ENCODE assay signal across 8 cellular contexts in genomic region chrX:84501798-84502628, GRCh38. TPM values are rescaled to one million over a fixed set of nuclear protein-coding genes. Genes with fewer than 3 reads are reported as not detected.
DNase-seq lines count a peak whose midpoint lies in the region; ATAC-seq and TF ChIP-seq lines count a peak whose summit lies in the region.

Gene HDX, minus strand, starts transcription at chrX:84502453. Its CDS starts 27,056 bp downstream, at chrX:84475397.

- no peaks in the 10 kb centered on the region for H3K9me3 ChIP-seq in Panc1 (ENCODE audit: control insufficient read depth, insufficient read depth, low read depth, low read length)

- peak; percentile 94 for ATAC-seq in GM19452 (IDR thresholded peaks at IDR 0.05; ENCODE audit: unreplicated experiment)
- ATAC-seq in HG03575 (IDR thresholded peaks at IDR 0.05; ENCODE audit: extremely low read depth, insufficient number of reproducible peaks, low FRiP score, unreplicated experiment), result peak; percentile 84
- peak; percentile 99 for ATAC-seq in Panc1
- ATAC-seq in natural killer cell, result peak; percentile 94 to 97 (median 96)

- H3K4me3 ChIP-seq in BJ (ENCODE audit: low read depth, low read length) (peak within 1 kb of the TSS; percentile 60), Panc1 (ENCODE audit: low read depth in 2 of 2, low read length in 2 of 2) (peak within 1 kb of the TSS; percentile 73 to 83), fibroblast of villous mesenchyme (ENCODE audit: low read depth, low read length) (peak within 1 kb of the TSS; percentile 55)

- H3K36me3 ChIP-seq in BJ (ENCODE audit: control insufficient read depth, insufficient read depth, low read length) (no peaks in the 10 kb centered on the region), Panc1 (ENCODE audit: control insufficient read depth, insufficient read depth, low read length) (no peaks in the 10 kb centered on the region)

- H3K4me1 ChIP-seq in Panc1 (ENCODE audit: control insufficient read depth, insufficient read depth, low read length), result no peaks in the 10 kb centered on the region

- H3K4me1 Mint-ChIP-seq in natural killer cell, result peaks cover 0 to 8% of the 10 kb centered on the region in 2 donors

- peak; percentile 42 for DNase-seq in BJ (ENCODE audit: low read depth)
- peak; percentile 56 for DNase-seq in Panc1 (ENCODE audit: low read depth, low spot score)
- peak; percentile 81 for DNase-seq in activated effector memory CD4-positive, alpha-beta T cell treated with anti-CD3 and anti-CD28 coated beads, Interleukin-2, amount 50 U/mL, for 16 hours
- peak; percentile 70 for DNase-seq in fibroblast of villous mesenchyme (ENCODE audit: low read depth)
- DNase-seq in natural killer cell, result peak; percentile 60
- peak; percentile 33 for DNase-seq in stimulated activated naive CD4-positive, alpha-beta T cell treated with Interleukin-2 at 50 U/mL for 16 hours (lab: John Stamatoyannopoulos, UW)

- TF ChIP-seq CTCF in BJ (IDR thresholded peaks at IDR 0.05; ENCODE audit: insufficient read depth, low read depth, low read length), result no peak
- no peak for TF ChIP-seq CTCF in Panc1 (IDR thresholded peaks at IDR 0.05)
- no peak for TF ChIP-seq CTCF in fibroblast of villous mesenchyme (IDR thresholded peaks at IDR 0.05; ENCODE audit: insufficient read depth, low read depth, low read length)
- no peak for TF ChIP-seq CTCF in natural killer cell (IDR thresholded peaks at IDR 0.05)

- no peaks in the 10 kb centered on the region for H3K9me3 Mint-ChIP-seq in natural killer cell

- TSS peak; percentile 72 for BruUV-seq in Panc1 (replicated peaks; lab: Mats Ljungman, UMichigan)

- H3K27ac ChIP-seq in Panc1 (ENCODE audit: low read length), result peak within 1 kb of the TSS; percentile 86

- H3K36me3 Mint-ChIP-seq in natural killer cell, result no peaks in the 10 kb centered on the region

- in situ Hi-C loops in Panc1 (cut with HindIII; ENCODE audit: low pct_unique_long_range_greater_than_20kb, low sequenced_read_pairs), result no loop called here

- H3K27ac Mint-ChIP-seq in natural killer cell, result peak within 1 kb of the TSS; percentile 68 to 91

- no peaks in the 10 kb centered on the region for H3K27me3 Mint-ChIP-seq in natural killer cell (ENCODE audit: low read depth in 2 of 2)

- H3K27me3 ChIP-seq in BJ (ENCODE audit: control insufficient read depth, insufficient read depth, low read length) (no peaks in the 10 kb centered on the region), Panc1 (ENCODE audit: control insufficient read depth, insufficient read depth, low read length) (no peaks in the 10 kb centered on the region)

- POLR2A ChIA-PET in BJ (lab: Charles Lee), result interaction anchor here (0.6 kb wide), 1 partner anchor 278 kb away, joined by 17 read pairs; no protein-coding TSS in a partner anchor
- POLR2A ChIA-PET in Panc1 (lab: Charles Lee), result no interaction called here

- peak within 1 kb of the TSS; percentile 84 for H3K4me3 Mint-ChIP-seq in natural killer cell

- CTCF ChIA-PET in BJ (lab: Yijun Ruan, JAX), result no interaction called here
- CTCF ChIA-PET in Panc1 (lab: Charles Lee), result no interaction called here

- intact Hi-C loops in Panc1 (cut with micrococcal nuclease; ENCODE audit: unreplicated experiment) (no loop called here), natural killer cell (cut with micrococcal nuclease) (no loop called here)

RNA-seq across cellular contexts. Expression of gene HDX, which starts in this region (rescaled TPM):
- 1.2 and 2.0 TPM in 2 replicates for polyA plus RNA-seq in BJ (2011; rRNA removed)
- polyA minus RNA-seq in BJ (2011; rRNA and poly(A)+ RNA removed), result 1.2 and 2.4 TPM in 2 replicates
- 5.3 TPM for total RNA-seq in Panc1 (2021; ENCODE audit: unreplicated experiment)
- polyA plus RNA-seq in Panc1 (2012; ENCODE audit: insufficient read length), result 2.4 TPM
- 4.8 and 9.9 TPM in 2 replicates for total RNA-seq in fibroblast of villous mesenchyme
- total RNA-seq in natural killer cell, result 1 to 10 TPM; 2.2 to 4.5 (median 4.2) TPM

Comparison
In these comparisons a context has a peak if more than half of its experiments do, and no peak if none do; other contexts are left out.
1. Peak in every context shown above with its lines: DNase-seq, ATAC-seq, H3K4me3 ChIP-seq and H3K27ac ChIP-seq.